In the genomic region with DNA sequence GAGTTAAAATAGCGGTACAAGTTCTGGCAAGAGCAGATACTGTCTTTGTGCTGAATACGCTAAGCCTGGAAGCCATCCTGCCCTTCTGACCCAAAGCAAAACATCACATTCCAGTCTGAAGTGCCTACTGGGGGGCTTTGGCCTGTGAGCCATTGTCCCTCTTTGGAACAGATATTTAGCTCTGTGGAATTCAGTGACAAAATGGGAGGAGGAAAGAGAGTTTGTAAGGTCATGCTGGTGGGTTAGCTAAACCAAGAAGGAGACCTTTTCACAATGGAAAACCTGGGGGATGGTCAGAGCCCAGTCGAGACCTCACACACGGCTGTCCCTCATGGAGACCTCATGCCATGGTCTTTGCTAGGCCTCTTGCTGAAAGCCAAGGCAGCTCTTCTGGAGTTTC, we compare ENCODE assay signal across 19 cellular contexts.
"Had no signal": no experiment of that assay in that cellular context is flagged by ENCODE, and none has a peak within 500 bp of the region (broad histone marks: within the 10 kb centered on the region; RNA-seq: fewer than 3 reads in every experiment).

No MANE protein-coding gene starts in this region.

- H3K27ac Mint-ChIP-seq: dendritic cell treated with granulocyte-macrophage colony-stimulating factor and Interleukin-4, amounts not matched to agents 40 ng/mL and 50 ng/mL, for 4 days; effector memory CD8-positive, alpha-beta T cell; mesothelial cell of epicardium; nephron; type B pancreatic cell had no signal

- H3K79me2 ChIP-seq: hepatocyte had no signal

- H3K4me3 ChIP-seq: esophagus squamous epithelium, hepatocyte, right atrium auricular region, sigmoid colon, skin epidermis, suprapubic skin, thyroid gland, uterus had no signal

- H3K27me3 Mint-ChIP-seq: dendritic cell treated with granulocyte-macrophage colony-stimulating factor and Interleukin-4, amounts not matched to agents 40 ng/mL and 50 ng/mL, for 4 days; type B pancreatic cell had no signal

- H3K9me3 ChIP-seq: esophagus squamous epithelium, neutrophil, right atrium auricular region, sigmoid colon, suprapubic skin, thyroid gland, uterus had no signal

- H3K36me3 ChIP-seq: neutrophil, uterus had no signal

- DNase-seq: effector memory CD8-positive, alpha-beta T cell; esophagus squamous epithelium; foreskin melanocyte; head of caudate nucleus; kidney glomerular epithelial cell; posterior cingulate gyrus; sigmoid colon; stimulated activated naive CD4-positive, alpha-beta T cell; thyroid gland; uterus had no signal

- H3K4me3 Mint-ChIP-seq: dendritic cell treated with granulocyte-macrophage colony-stimulating factor and Interleukin-4, amounts not matched to agents 40 ng/mL and 50 ng/mL, for 4 days; effector memory CD8-positive, alpha-beta T cell; mesothelial cell of epicardium; nephron; type B pancreatic cell had no signal

- H3K9me3 Mint-ChIP-seq: effector memory CD8-positive, alpha-beta T cell had no signal

- H2AFZ ChIP-seq: hepatocyte had no signal

- H3K27me3 ChIP-seq: esophagus squamous epithelium, hepatocyte, right atrium auricular region, sigmoid colon, suprapubic skin, thyroid gland, uterus had no signal

- ATAC-seq: effector memory CD8-positive, alpha-beta T cell had no signal

- H3K4me2 ChIP-seq: hepatocyte had no signal

- H3K27ac ChIP-seq: esophagus squamous epithelium, hepatocyte, neutrophil, right atrium auricular region, sigmoid colon, skin epidermis, suprapubic skin, thyroid gland, uterus had no signal
